In the genomic region with DNA sequence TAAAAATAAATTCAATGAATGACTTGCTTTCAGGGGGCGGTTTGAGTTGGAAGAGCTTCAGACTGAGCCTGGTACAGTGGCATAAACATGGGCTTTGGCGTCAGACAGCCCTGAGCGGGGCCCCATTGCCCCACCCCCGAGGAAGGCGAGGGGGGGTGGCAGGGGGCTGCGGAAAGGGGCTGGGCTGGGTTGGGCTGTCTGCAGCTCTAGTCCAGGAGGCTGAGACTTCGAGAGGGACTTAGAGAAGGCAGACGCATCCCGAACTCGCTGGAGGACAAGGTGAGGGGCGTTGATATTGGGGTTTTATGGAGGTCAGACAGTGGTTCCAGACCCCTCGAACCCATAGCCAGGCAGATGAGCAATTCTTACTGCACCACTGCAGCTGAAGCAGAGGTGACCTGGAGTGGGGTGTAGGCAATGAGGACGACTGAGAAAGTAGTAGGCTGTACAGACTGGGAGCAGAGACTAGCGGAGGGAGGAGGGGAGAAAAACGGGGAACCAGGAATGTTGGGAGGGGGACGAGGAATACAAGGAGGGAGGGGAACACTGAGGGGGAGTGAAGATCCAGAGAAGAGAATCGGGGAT, we compare ENCODE assay signal across 8 cellular contexts. TPM values are rescaled to one million over a fixed set of nuclear protein-coding genes. Genes with fewer than 3 reads are reported as not detected.
DNase-seq lines count a peak whose midpoint lies in the region; ATAC-seq, FAIRE-seq and TF ChIP-seq lines count a peak whose summit lies in the region.

A gene with protein sequence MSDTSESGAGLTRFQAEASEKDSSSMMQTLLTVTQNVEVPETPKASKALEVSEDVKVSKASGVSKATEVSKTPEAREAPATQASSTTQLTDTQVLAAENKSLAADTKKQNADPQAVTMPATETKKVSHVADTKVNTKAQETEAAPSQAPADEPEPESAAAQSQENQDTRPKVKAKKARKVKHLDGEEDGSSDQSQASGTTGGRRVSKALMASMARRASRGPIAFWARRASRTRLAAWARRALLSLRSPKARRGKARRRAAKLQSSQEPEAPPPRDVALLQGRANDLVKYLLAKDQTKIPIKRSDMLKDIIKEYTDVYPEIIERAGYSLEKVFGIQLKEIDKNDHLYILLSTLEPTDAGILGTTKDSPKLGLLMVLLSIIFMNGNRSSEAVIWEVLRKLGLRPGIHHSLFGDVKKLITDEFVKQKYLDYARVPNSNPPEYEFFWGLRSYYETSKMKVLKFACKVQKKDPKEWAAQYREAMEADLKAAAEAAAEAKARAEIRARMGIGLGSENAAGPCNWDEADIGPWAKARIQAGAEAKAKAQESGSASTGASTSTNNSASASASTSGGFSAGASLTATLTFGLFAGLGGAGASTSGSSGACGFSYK (plus strand): TSS at position 222 of the 585 bp plus-strand sequence. CDS start 1,587 bp downstream, outside the sequence.

- peak within 1 kb of the TSS; percentile 67 for H3K4me2 ChIP-seq in endothelial cell of umbilical vein (ENCODE audit: insufficient read depth, low read length)

- no TSS peak for BruUV-seq in endothelial cell of umbilical vein (replicated peaks; lab: Mats Ljungman, UMichigan)

- H3K27me3 Mint-ChIP-seq in CD8-positive, alpha-beta memory T cell = peaks cover 0 to 8% of the 10 kb centered on the region in 2 donors
- no peaks in the 10 kb centered on the region for H3K27me3 Mint-ChIP-seq in memory B cell
- H3K27me3 Mint-ChIP-seq in stimulated activated naive B cell treated with anti-CD40 and anti-IgM and Interleukin-4, amounts not matched to agents 10 μg/mL and 1 μg/mL and 100 μg/mL, for 72 hours = peaks cover 0 to 5% of the 10 kb centered on the region in 2 donors

- H3K9me3 Mint-ChIP-seq in CD8-positive, alpha-beta memory T cell = no peaks in the 10 kb centered on the region
- no peaks in the 10 kb centered on the region for H3K9me3 Mint-ChIP-seq in memory B cell
- no peaks in the 10 kb centered on the region for H3K9me3 Mint-ChIP-seq in stimulated activated naive B cell treated with anti-CD40 and anti-IgM and Interleukin-4, amounts not matched to agents 10 μg/mL and 1 μg/mL and 100 μg/mL, for 72 hours

- peak within 1 kb of the TSS; percentile 82 for H3K27ac ChIP-seq in CD8-positive, alpha-beta memory T cell (ENCODE audit: low read depth, low read length)
- peak within 1 kb of the TSS; percentile 23 for H3K27ac ChIP-seq in endothelial cell of umbilical vein (ENCODE audit: insufficient read depth, low read depth, low read length)

- H3K9me1 ChIP-seq in endothelial cell of umbilical vein (replicated peaks; ENCODE audit: control insufficient read depth, extremely low read depth, insufficient read depth, low read length) = no peaks in the 10 kb centered on the region

- H3K9me3 ChIP-seq in CD8-positive, alpha-beta memory T cell (ENCODE audit: low read length) = no peaks in the 10 kb centered on the region
- no peaks in the 10 kb centered on the region for H3K9me3 ChIP-seq in endothelial cell of umbilical vein (replicated peaks; ENCODE audit: control insufficient read depth, insufficient read depth, low read length)

- DNase-seq in CD8-positive, alpha-beta memory T cell = peak; percentile 38 to 74 (median 49)
- peak; percentile 26 for DNase-seq in NB4 (ENCODE audit: low read depth)
- peak; percentile 6 for DNase-seq in activated T-cell treated with anti-CD3 and anti-CD28 coated beads for 4 hours
- peak; percentile 68 for DNase-seq in endothelial cell of umbilical vein (ENCODE audit: low read depth, low spot score)
- no peak for DNase-seq in memory B cell (ENCODE audit: low spot score in 2 of 2)
- DNase-seq in stimulated activated naive B cell treated with anti-CD40 and anti-IgM and Interleukin-4, amounts not matched to agents 10 μg/mL and 1 μg/mL and 100 μg/mL, for 72 hours = no peak
- no peak for DNase-seq in GM10266 (ENCODE audit: extremely low spot score)

- no peak for TF ChIP-seq POLR2A in NB4 (IDR thresholded peaks at IDR 0.05; ENCODE audit: extremely low read depth, insufficient read length)
- no peak for TF ChIP-seq POLR2A in endothelial cell of umbilical vein (IDR thresholded peaks at IDR 0.05; ENCODE audit: low read depth, low read length)

- peak within 1 kb of the TSS; percentile 88 to 99 (median 98) for H3K4me3 Mint-ChIP-seq in CD8-positive, alpha-beta memory T cell
- H3K4me3 Mint-ChIP-seq in memory B cell = peak within 1 kb of the TSS; percentile 89
- peak within 1 kb of the TSS; percentile 87 to 95 for H3K4me3 Mint-ChIP-seq in stimulated activated naive B cell treated with anti-CD40 and anti-IgM and Interleukin-4, amounts not matched to agents 10 μg/mL and 1 μg/mL and 100 μg/mL, for 72 hours

- POLR2A ChIA-PET in CD8-positive, alpha-beta memory T cell (lab: Charles Lee) = interaction anchor here (0.6 to 1.3 kb wide), 3 partner anchors 168 to 820 kb away, joined by 3 to 10 read pairs (median 5); a partner anchor contains a TSS
- POLR2A ChIA-PET in endothelial cell of umbilical vein (lab: Charles Lee) = no interaction called here

- peaks cover 0 to 39% (median 5%) of the 10 kb centered on the region in 3 donors for H3K36me3 Mint-ChIP-seq in CD8-positive, alpha-beta memory T cell
- H3K36me3 Mint-ChIP-seq in memory B cell = peaks cover 4% of the 10 kb centered on the region
- peaks cover 3 to 13% of the 10 kb centered on the region in 2 donors for H3K36me3 Mint-ChIP-seq in stimulated activated naive B cell treated with anti-CD40 and anti-IgM and Interleukin-4, amounts not matched to agents 10 μg/mL and 1 μg/mL and 100 μg/mL, for 72 hours

- TF ChIP-seq CTCF in NB4 (IDR thresholded peaks at IDR 0.05; ENCODE audit: low read depth, low read length) (no peak), endothelial cell of umbilical vein (IDR thresholded peaks at IDR 0.05; ENCODE audit: extremely low read depth in 1 of 2, insufficient read depth in 1 of 2, low read depth in 1 of 2, low read length in 2 of 2) (no peak), GM10266 (IDR thresholded peaks at IDR 0.05; ENCODE audit: control insufficient read depth, insufficient read depth, low read depth, missing control alignments) (no peak)

- no peaks in the 10 kb centered on the region for H4K20me1 ChIP-seq in endothelial cell of umbilical vein (replicated peaks; ENCODE audit: control insufficient read depth, extremely low read depth, insufficient read depth, low read length)

- H3K27ac Mint-ChIP-seq in CD8-positive, alpha-beta memory T cell = peak within 1 kb of the TSS; percentile 78 to 99 (median 94)
- peak within 1 kb of the TSS; percentile 89 for H3K27ac Mint-ChIP-seq in memory B cell
- H3K27ac Mint-ChIP-seq in stimulated activated naive B cell treated with anti-CD40 and anti-IgM and Interleukin-4, amounts not matched to agents 10 μg/mL and 1 μg/mL and 100 μg/mL, for 72 hours = peak within 1 kb of the TSS; percentile 92

- peak within 1 kb of the TSS; percentile 86 for H3K4me3 ChIP-seq in CD8-positive, alpha-beta memory T cell (ENCODE audit: low read length)
- H3K4me3 ChIP-seq in NB4 (ENCODE audit: low read depth, low read length) (peak within 1 kb of the TSS; percentile 77), endothelial cell of umbilical vein (replicated peaks in 1 of 3; ENCODE audit: insufficient read depth in 1 of 3, low read depth in 1 of 3, low read length in 3 of 3) (peak within 1 kb of the TSS; percentile 43 to 83 (median 81))

- peaks cover 7% of the 10 kb centered on the region for H3K4me1 ChIP-seq in CD8-positive, alpha-beta memory T cell (ENCODE audit: insufficient read depth, low read length)
- H3K4me1 ChIP-seq in endothelial cell of umbilical vein (ENCODE audit: control insufficient read depth, extremely low read depth, insufficient read depth, low read length) = peaks cover 5% of the 10 kb centered on the region

- H3K36me3 ChIP-seq in CD8-positive, alpha-beta memory T cell (ENCODE audit: insufficient read depth, low read length) = peaks cover 21% of the 10 kb centered on the region
- peaks cover 0 to 25% of the 10 kb centered on the region in 2 experiments for H3K36me3 ChIP-seq in endothelial cell of umbilical vein (ENCODE audit: control insufficient read depth in 2 of 2, extremely low read depth in 1 of 2, insufficient read depth in 2 of 2, low read length in 2 of 2)

- H3K79me2 ChIP-seq in endothelial cell of umbilical vein (ENCODE audit: control insufficient read depth, insufficient read depth, low read length) = peaks cover 18% of the 10 kb centered on the region

- dilution Hi-C loops in endothelial cell of umbilical vein (cut with MboI; ENCODE audit: extremely low pct_ligation_motif_present, low sequenced_read_pairs) = no loop called here

- intact Hi-C loops in endothelial cell of umbilical vein (cut with micrococcal nuclease) = loop anchor here (1.0 to 10.0 kb wide), 12 partner anchors 115 to 1755 kb away; a partner anchor contains a TSS

- H3K9ac ChIP-seq in endothelial cell of umbilical vein (replicated peaks; ENCODE audit: extremely low read depth, insufficient read depth, low read length) = peak within 1 kb of the TSS; percentile 64

- ATAC-seq in memory B cell (ENCODE audit: low read depth) = peak; percentile 31
- ATAC-seq in stimulated activated naive B cell treated with anti-CD40 and anti-IgM and Interleukin-4, amounts not matched to agents 10 μg/mL and 1 μg/mL and 100 μg/mL, for 72 hours (replicated peaks) = peak in 1 of 2 donors; percentile 25
- ATAC-seq in HG03521 (IDR thresholded peaks at IDR 0.05; ENCODE audit: unreplicated experiment) = no peak

- peak; percentile 90 for FAIRE-seq in endothelial cell of umbilical vein (lab: Jason Lieb, UNC)

- H3K27me3 ChIP-seq in CD8-positive, alpha-beta memory T cell (ENCODE audit: insufficient read depth, low read length, poor library complexity, severe bottlenecking) = no peaks in the 10 kb centered on the region
- peaks cover 3 to 10% of the 10 kb centered on the region in 2 experiments for H3K27me3 ChIP-seq in endothelial cell of umbilical vein (ENCODE audit: control insufficient read depth in 2 of 2, insufficient read depth in 2 of 2, low read length in 2 of 2)

- peak within 1 kb of the TSS; percentile 79 for H2AFZ ChIP-seq in endothelial cell of umbilical vein (ENCODE audit: low read depth, low read length)

- CTCF ChIA-PET in CD8-positive, alpha-beta memory T cell (lab: Charles Lee) = interaction anchor here (0.9 kb wide), 1 partner anchor 168 kb away, joined by 3 read pairs; no protein-coding TSS in a partner anchor
- CTCF ChIA-PET in endothelial cell of umbilical vein (lab: Charles Lee) = interaction anchor here (0.6 to 1.1 kb wide), 2 partner anchors 168 to 325 kb away, joined by 3 to 4 read pairs; no protein-coding TSS in a partner anchor

- peaks cover 9 to 24% (median 12%) of the 10 kb centered on the region in 3 donors for H3K4me1 Mint-ChIP-seq in CD8-positive, alpha-beta memory T cell
- H3K4me1 Mint-ChIP-seq in memory B cell = peaks cover 21% of the 10 kb centered on the region
- H3K4me1 Mint-ChIP-seq in stimulated activated naive B cell treated with anti-CD40 and anti-IgM and Interleukin-4, amounts not matched to agents 10 μg/mL and 1 μg/mL and 100 μg/mL, for 72 hours = peaks cover 11 to 13% of the 10 kb centered on the region in 2 donors

RNA-seq across cellular contexts. Expression of the gene that starts here (rescaled TPM):
- 10 to 100 TPM; 43.0 to 45.6 TPM for total RNA-seq in CD8-positive, alpha-beta memory T cell
- polyA plus RNA-seq in CD8-positive, alpha-beta memory T cell = 124 TPM
- total RNA-seq in endothelial cell of umbilical vein = 240 and 241 TPM in 2 replicates
- polyA plus RNA-seq in endothelial cell of umbilical vein = 286 and 309 TPM in 2 replicates
- 258 and 276 TPM in 2 replicates for polyA plus RNA-seq in endothelial cell of umbilical vein (2011; cell fraction: cytosol; rRNA removed)
- 522 and 524 TPM in 2 replicates for polyA plus RNA-seq in endothelial cell of umbilical vein (2011; cell fraction: nucleus; rRNA removed)
- 222 and 302 TPM in 2 replicates for polyA plus RNA-seq in endothelial cell of umbilical vein (2012)
- 199 and 222 TPM in 2 replicates for polyA minus RNA-seq in endothelial cell of umbilical vein
- 21.3 TPM for polyA minus RNA-seq in endothelial cell of umbilical vein (2011; cell fraction: cytosol; rRNA and poly(A)+ RNA removed)
- polyA minus RNA-seq in endothelial cell of umbilical vein (2011; cell fraction: nucleus; rRNA and poly(A)+ RNA removed) = 69.1 and 86.6 TPM in 2 replicates

Comparison
In these comparisons a context has a peak if more than half of its experiments do, and no peak if none do; other contexts are left out.
1. DNase-seq: peak in CD8-positive, alpha-beta memory T cell (5 of 5), NB4 (single experiment), activated T-cell treated with anti-CD3 and anti-CD28 coated beads for 4 hours (single experiment) and endothelial cell of umbilical vein (single experiment); none in memory B cell (0 of 2), stimulated activated naive B cell treated with anti-CD40 and anti-IgM and Interleukin-4, amounts not matched to agents 10 μg/mL and 1 μg/mL and 100 μg/mL, for 72 hours (single experiment) and GM10266 (single experiment).
2. Peak in every context shown above with its lines, with median percentiles within 50 percentile points of each other: H3K4me3 ChIP-seq, H3K27ac Mint-ChIP-seq and H3K4me3 Mint-ChIP-seq.